19 cellular contexts compared by ENCODE assay signal in the genomic region with DNA sequence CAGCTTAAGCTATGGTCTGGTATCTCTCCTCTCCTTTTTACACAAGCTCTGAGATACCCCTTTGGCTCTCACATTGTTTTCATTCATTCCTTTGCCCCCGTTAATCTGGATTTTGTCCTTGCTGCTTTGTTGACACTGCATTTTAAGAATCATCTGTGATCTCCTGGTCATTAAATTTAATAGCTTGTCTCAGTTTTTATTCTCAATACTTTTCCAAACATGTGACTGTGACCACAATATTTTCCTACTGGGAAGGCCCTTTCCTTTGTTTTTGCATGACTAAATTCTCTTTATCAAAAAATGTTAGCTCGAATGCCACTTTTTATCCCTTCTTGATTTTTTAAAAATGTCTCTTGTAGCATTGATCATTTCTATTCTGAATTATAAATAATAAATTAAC.
DNase-seq lines count a peak whose midpoint lies in the region; ATAC-seq, FAIRE-seq and TF ChIP-seq lines count a peak whose summit lies in the region.
"Had no signal": no experiment of that assay in that cellular context is flagged by ENCODE, and none has a peak within 500 bp of the region (broad histone marks: within the 10 kb centered on the region; RNA-seq: fewer than 3 reads in every experiment).

No MANE protein-coding gene starts in this region.

- no peaks in the 10 kb centered on the region for H3K9me2 ChIP-seq in SK-N-SH

- DNase-seq in SK-N-SH (no peak), choroid plexus epithelial cell (ENCODE audit: low read depth) (peak; percentile 19), myocyte (ENCODE audit: low read depth) (peak; percentile 57), NCI-H526 (lab: John Stamatoyannopoulos, UW) (no peak), putamen (ENCODE audit: low spot score) (no peak), GM12892 (ENCODE audit: insufficient read length) (no peak)
- no peak for DNase-seq in stimulated activated CD4-positive, alpha-beta T cell treated with anti-CD3 and anti-CD28 coated beads, Interleukin-1b, Interleukin-23, amount 100 ng/mL, for 48 hours
- DNase-seq: DND-41; KG1; NCI-H1048; NCI-H1436 treated with DMSO at 0.1 percent for 48 hours; NCI-H2081; NCI-H2171 treated with DMSO at 0.1 percent for 48 hours; NCI-H446; NK-92 treated with Interleukin-12 subunit alpha and Interleukin-12 subunit beta, amount 100 ng/mL, for 24 hours; Peyer's patch had no signal

- CTCF ChIA-PET in SK-N-SH (lab: Yijun Ruan, JAX) = interaction anchor here (0.7 kb wide), 1 partner anchor 846 kb away, joined by 3 read pairs; no protein-coding TSS in a partner anchor

- no peak overlapping the region for H3K4me2 ChIP-seq in SK-N-SH

- TF ChIP-seq RAD21 in SK-N-SH (IDR thresholded peaks at IDR 0.05; ENCODE audit: low read length) = no peak

- WGBS in SK-N-SH (ENCODE audit: low lambda C conversion rate) = 79% methylated on average over 2 of the region's 2 CpGs

- TF ChIP-seq CTCF in SK-N-SH (IDR thresholded peaks at IDR 0.05) (no peak), choroid plexus epithelial cell (conservative IDR thresholded peaks at IDR 0.05; ENCODE audit: low read depth, low read length) (no peak)

- H3K4me3 ChIP-seq in SK-N-SH (ENCODE audit: low read depth in 2 of 2, low read length in 1 of 2) (no peak overlapping the region), choroid plexus epithelial cell (ENCODE audit: low read depth, low read length) (no peak overlapping the region)
- H3K4me3 ChIP-seq: Peyer's patch had no signal

- TF ChIP-seq EP300 in SK-N-SH (IDR thresholded peaks at IDR 0.05; ENCODE audit: borderline replicate concordance in 1 of 2, low read depth in 1 of 2, low read length in 1 of 2) = no peak

- peak overlapping the region; percentile 9; the same call in 1 of the 2 replicates for H3K9ac ChIP-seq in SK-N-SH

- H3K27ac ChIP-seq in SK-N-SH (ENCODE audit: low read depth in 2 of 2, low read length in 1 of 2) = peak overlapping the region in 1 of 2 experiments; percentile 76; a peak in 3 of 4 replicates
- H3K27ac ChIP-seq: 22Rv1, Peyer's patch had no signal

- no peak for ATAC-seq in SK-N-SH treated with all-trans-retinoic acid at 6 μM for 48 hours
- ATAC-seq: HepG2 had no signal

- no peaks in the 10 kb centered on the region for H4K20me1 ChIP-seq in SK-N-SH (ENCODE audit: insufficient read depth)

- no peaks in the 10 kb centered on the region for H3K79me2 ChIP-seq in SK-N-SH (ENCODE audit: insufficient read depth)

- no peaks in the 10 kb centered on the region for H3K27me3 ChIP-seq in SK-N-SH (ENCODE audit: insufficient read depth)
- H3K27me3 ChIP-seq: Peyer's patch had no signal

- H3K36me3 ChIP-seq in SK-N-SH (replicated peaks in 1 of 2; ENCODE audit: control insufficient read depth in 1 of 2, insufficient read depth in 2 of 2, low read length in 1 of 2) = no peaks in the 10 kb centered on the region
- H3K36me3 ChIP-seq: Peyer's patch had no signal

- peaks cover 0 to 37% of the 10 kb centered on the region in 2 experiments; a peak in 3 of 4 replicates for H3K4me1 ChIP-seq in SK-N-SH (ENCODE audit: control insufficient read depth in 1 of 2, insufficient read depth in 2 of 2, low read depth in 1 of 2, low read length in 1 of 2)
- H3K4me1 ChIP-seq: Peyer's patch had no signal

- no peak for TF ChIP-seq POLR2A in GM12892 (IDR thresholded peaks at IDR 0.05; ENCODE audit: low read depth, low read length)

- H3F3A ChIP-seq in SK-N-SH (replicated peaks; ENCODE audit: insufficient read depth) = peaks cover 50% of the 10 kb centered on the region

- POLR2A ChIA-PET in SK-N-SH (lab: Yijun Ruan, JAX) = no interaction called here

- no peak for FAIRE-seq in GM12892 (lab: Jason Lieb, UNC)
- FAIRE-seq: HepG2 had no signal

- no peak overlapping the region for H2AFZ ChIP-seq in SK-N-SH (ENCODE audit: low read depth)

- H3K9me3 ChIP-seq in SK-N-SH = no peaks in the 10 kb centered on the region
- H3K9me3 ChIP-seq: Peyer's patch had no signal

TF ChIP-seq in SK-N-SH, 30 proteins besides CTCF, POLR2A, EP300 and RAD21:
- no peak for TF ChIP-seq RFX5 (IDR thresholded peaks at IDR 0.05; ENCODE audit: low read length)
- no peak for TF ChIP-seq NRF1 (IDR thresholded peaks at IDR 0.05; ENCODE audit: low read depth, low read length)
- no peak for TF ChIP-seq EZH2phosphoT487 (IDR thresholded peaks at IDR 0.05; ENCODE audit: borderline replicate concordance, low read depth)
- no peak for TF ChIP-seq GABPA (IDR thresholded peaks at IDR 0.05; ENCODE audit: low read depth)
- no peak for TF ChIP-seq CHD2 (IDR thresholded peaks at IDR 0.05; ENCODE audit: low read length, partially characterized antibody)
- no peak for TF ChIP-seq RCOR1 (IDR thresholded peaks at IDR 0.05; ENCODE audit: low read length)
- TF ChIP-seq TEAD4 (IDR thresholded peaks at IDR 0.05; ENCODE audit: borderline replicate concordance, insufficient read depth) = no peak
- no peak for TF ChIP-seq FOSL2 (IDR thresholded peaks at IDR 0.05; ENCODE audit: borderline replicate concordance, low read depth)
- TF ChIP-seq POLR2AphosphoS5 (IDR thresholded peaks at IDR 0.05; ENCODE audit: low read depth, low read length) = no peak
- no peak for TF ChIP-seq NFIC (IDR thresholded peaks at IDR 0.05; ENCODE audit: borderline replicate concordance)
- TF ChIP-seq ELF1 (IDR thresholded peaks at IDR 0.05) = no peak
- TF ChIP-seq, protein P1, sequence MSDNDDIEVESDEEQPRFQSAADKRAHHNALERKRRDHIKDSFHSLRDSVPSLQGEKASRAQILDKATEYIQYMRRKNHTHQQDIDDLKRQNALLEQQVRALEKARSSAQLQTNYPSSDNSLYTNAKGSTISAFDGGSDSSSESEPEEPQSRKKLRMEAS (IDR thresholded peaks at IDR 0.05; ENCODE audit: low read depth) = no peak
- TF ChIP-seq MEF2A (IDR thresholded peaks at IDR 0.05; ENCODE audit: borderline replicate concordance, low read depth) = no peak
- no peak for TF ChIP-seq JUND (IDR thresholded peaks at IDR 0.05)
- TF ChIP-seq SMC3 (IDR thresholded peaks at IDR 0.05; ENCODE audit: low read depth, low read length) = no peak

TF ChIP-seq in SK-N-SH treated with all-trans-retinoic acid at 6 μM for 48 hours, 23 proteins besides CTCF, POLR2A, EP300 and RAD21:
- no peak for TF ChIP-seq ZNF8 (CRISPR knock-in tag; IDR thresholded peaks at IDR 0.05)

Comparison
In these comparisons a context has a peak if more than half of its experiments do, and no peak if none do; other contexts are left out.
1. DNase-seq: peak in choroid plexus epithelial cell (single experiment) and myocyte (single experiment); none in SK-N-SH (single experiment), NCI-H526 (0 of 2), stimulated activated CD4-positive, alpha-beta T cell treated with anti-CD3 and anti-CD28 coated beads, Interleukin-1b, Interleukin-23, amount 100 ng/mL, for 48 hours (single experiment), putamen (single experiment) and GM12892 (single experiment).